1 cellular context compared by ENCODE assay signal in genomic region chr4:140595065-140595464, GRCh38.
TF ChIP-seq lines count a peak whose summit lies in the region.

No MANE protein-coding gene starts in this region.

TF ChIP-seq in HCT116, 20 proteins besides CTCF, POLR2A, EP300 and RAD21 (continued from another document):
- TF ChIP-seq ZBTB33 (IDR thresholded peaks at IDR 0.05; ENCODE audit: extremely low read depth, insufficient replicate concordance, low read length): no peak
- TF ChIP-seq ELF1 (IDR thresholded peaks at IDR 0.05; ENCODE audit: borderline replicate concordance, low read depth): no peak
- TF ChIP-seq CBX3 (IDR thresholded peaks at IDR 0.05; ENCODE audit: low read depth): no peak
- TF ChIP-seq EZH2phosphoT487 (IDR thresholded peaks at IDR 0.05; ENCODE audit: borderline replicate concordance): no peak
